In the genomic region with DNA sequence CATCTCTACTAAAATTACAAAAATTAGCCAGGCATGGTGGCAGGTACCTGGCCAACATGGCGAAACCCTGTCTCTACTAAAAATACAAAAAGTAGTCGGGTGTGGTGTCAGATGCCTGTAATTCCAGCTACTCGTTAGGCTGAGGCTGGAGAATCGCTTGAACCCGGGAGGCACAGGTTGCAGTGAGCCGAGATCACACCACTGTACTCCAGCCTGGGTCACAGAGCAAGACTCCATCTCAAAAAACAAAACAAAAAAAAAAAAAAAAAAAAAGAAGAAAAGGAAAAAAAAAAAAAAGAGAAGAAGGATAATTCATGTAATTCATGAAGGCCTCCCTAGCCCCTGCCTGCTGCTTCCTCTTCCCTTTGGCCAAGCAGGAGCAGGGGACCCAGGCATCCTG, we compare ENCODE assay signal across 13 cellular contexts. TPM values are rescaled to one million over a fixed set of nuclear protein-coding genes. Genes with fewer than 3 reads are reported as not detected.
DNase-seq lines count a peak whose midpoint lies in the region; ATAC-seq, FAIRE-seq and TF ChIP-seq lines count a peak whose summit lies in the region.
"Not testable (repeated sequence)": the region's sequence is repeated elsewhere in the genome, so short reads cannot be mapped to it uniquely, and the experiment has no call there.
"Had no signal": no experiment of that assay in that cellular context is flagged by ENCODE, and none has a peak within 500 bp of the region (broad histone marks: within the 10 kb centered on the region; RNA-seq: fewer than 3 reads in every experiment).

No MANE protein-coding gene starts in this region.

- DNase-seq in activated CD4-positive, alpha-beta T cell treated with anti-CD3 and anti-CD28 coated beads, Interleukin-2, amount 10 ng/mL, durations not matched to agents 24 days and 14 days = peak; percentile 29
- DNase-seq in cardiac septum (ENCODE audit: low spot score) (peak; percentile 46), kidney (peak; percentile 22), posterior vena cava (ENCODE audit: low spot score) (peak; percentile 51), testis (peak; percentile 12), upper lobe of right lung (peak; percentile 58)

- FAIRE-seq in kidney (lab: Jason Lieb, UNC) = not testable (repeated sequence)

- not testable (repeated sequence) for H3K4me3 Mint-ChIP-seq in activated CD4-positive, alpha-beta T cell treated with anti-CD3 and anti-CD28 coated beads, Interleukin-2, amount 10 ng/mL, durations not matched to agents 24 days and 14 days

- not testable (repeated sequence) for ATAC-seq in upper lobe of right lung

- not testable (repeated sequence) for H3K9me3 ChIP-seq in kidney (ENCODE audit: control insufficient read depth in 1 of 2, low read length in 2 of 2); testis; upper lobe of right lung

- not testable (repeated sequence) for H3K27ac ChIP-seq in kidney (ENCODE audit: low read depth in 2 of 2, low read length in 2 of 2); testis; upper lobe of right lung

- not testable (repeated sequence) for H3K27ac Mint-ChIP-seq in activated CD4-positive, alpha-beta T cell treated with anti-CD3 and anti-CD28 coated beads, Interleukin-2, amount 10 ng/mL, durations not matched to agents 24 days and 14 days

- not testable (repeated sequence) for H3K4me3 ChIP-seq in kidney (ENCODE audit: low read length in 2 of 2); testis; upper lobe of right lung

- intact Hi-C loops in activated CD4-positive, alpha-beta T cell treated with anti-CD3 and anti-CD28 coated beads, Interleukin-2, amount 10 ng/mL, durations not matched to agents 24 days and 14 days (cut with micrococcal nuclease); cardiac septum (cut with DNase I); kidney (cut with DNase I); posterior vena cava (cut with DNase I); testis (cut with DNase I; ENCODE audit: low total_unique reads); upper lobe of right lung (cut with DNase I): not testable (repeated sequence)

- H3K27me3 ChIP-seq in testis, upper lobe of right lung: not testable (repeated sequence)

- not testable (repeated sequence) for TF ChIP-seq POLR2A in testis (IDR thresholded peaks at IDR 0.05)

- not testable (repeated sequence) for TF ChIP-seq CTCF in kidney (IDR thresholded peaks at IDR 0.05; ENCODE audit: borderline replicate concordance, extremely low read depth, insufficient read depth); testis (IDR thresholded peaks at IDR 0.05); upper lobe of right lung (IDR thresholded peaks at IDR 0.05)

- not testable (repeated sequence) for H3K9ac ChIP-seq in kidney (ENCODE audit: low read length in 2 of 2)

- H3K4me1 Mint-ChIP-seq in activated CD4-positive, alpha-beta T cell treated with anti-CD3 and anti-CD28 coated beads, Interleukin-2, amount 10 ng/mL, durations not matched to agents 24 days and 14 days = not testable (repeated sequence)

- H3K36me3 Mint-ChIP-seq in activated CD4-positive, alpha-beta T cell treated with anti-CD3 and anti-CD28 coated beads, Interleukin-2, amount 10 ng/mL, durations not matched to agents 24 days and 14 days (ENCODE audit: low read depth) = not testable (repeated sequence)

- not testable (repeated sequence) for H3K4me1 ChIP-seq in kidney (ENCODE audit: control insufficient read depth in 1 of 2, insufficient read depth in 1 of 2, low read depth in 1 of 2, low read length in 2 of 2); testis; upper lobe of right lung

- not testable (repeated sequence) for H3K27me3 Mint-ChIP-seq in activated CD4-positive, alpha-beta T cell treated with anti-CD3 and anti-CD28 coated beads, Interleukin-2, amount 10 ng/mL, durations not matched to agents 24 days and 14 days

- H3K9me3 Mint-ChIP-seq in activated CD4-positive, alpha-beta T cell treated with anti-CD3 and anti-CD28 coated beads, Interleukin-2, amount 10 ng/mL, durations not matched to agents 24 days and 14 days = not testable (repeated sequence)

- not testable (repeated sequence) for H3K36me3 ChIP-seq in kidney (ENCODE audit: control insufficient read depth in 1 of 2, insufficient read depth in 2 of 2, low read length in 2 of 2); testis (ENCODE audit: low read depth, missing control alignments); upper lobe of right lung

- 91 to 98% methylated on average over 5 of the region's 6 CpGs for WGBS in testis, 2 donors

RNA-seq across cellular contexts. Expression of a gene that starts 2.9 kb away (rescaled TPM):
- total RNA-seq in activated CD4-positive, alpha-beta T cell treated with anti-CD3 and anti-CD28 coated beads, Interleukin-2, amount 10 ng/mL, durations not matched to agents 24 days and 14 days = 14.1 and 19.2 TPM in 2 replicates
- total RNA-seq in cardiac septum (7.7 TPM), kidney (21.6 TPM), posterior vena cava (10 to 100 TPM in 1 of 2 donors, 1 to 10 TPM in 1; 9.8 to 13.7 TPM), testis (10 to 100 TPM in 1 of 2 donors, 1 to 10 TPM in 1; 5.6 to 10.5 TPM), upper lobe of right lung (19.3 TPM)
- polyA plus RNA-seq in kidney (ENCODE audit: insufficient read depth, low read depth, low replicate concordance) (6.8 TPM), testis (ENCODE audit: insufficient read depth, low read depth, low replicate concordance) (4.4 TPM)
- total RNA-seq: G401 had no signal

RNA-seq across cellular contexts. Expression of a gene that starts 10.4 kb away (rescaled TPM):
- total RNA-seq in activated CD4-positive, alpha-beta T cell treated with anti-CD3 and anti-CD28 coated beads, Interleukin-2, amount 10 ng/mL, durations not matched to agents 24 days and 14 days = 0.19 TPM in 1 of 2 replicates, not detected in the other
- total RNA-seq in cardiac septum (not detected), kidney (0.50 TPM), posterior vena cava (not detected), testis (10 to 100 TPM in 1 of 2 donors, 1 to 10 TPM in 1; 5.4 to 15.6 TPM), upper lobe of right lung (not detected)
- polyA plus RNA-seq in kidney (ENCODE audit: insufficient read depth, low read depth, low replicate concordance) (not detected), testis (ENCODE audit: insufficient read depth, low read depth, low replicate concordance) (19.5 TPM)
- total RNA-seq: A673; CD8-positive, alpha-beta memory T cell; Daoy; G401; GM12878 had no signal
- polyA plus RNA-seq: AG04450, CD14-positive monocyte had no signal

RNA-seq across cellular contexts. Expression of a gene that starts 23.0 kb away (rescaled TPM):
- total RNA-seq in activated CD4-positive, alpha-beta T cell treated with anti-CD3 and anti-CD28 coated beads, Interleukin-2, amount 10 ng/mL, durations not matched to agents 24 days and 14 days = 27.1 and 28.6 TPM in 2 replicates
- total RNA-seq in cardiac septum (6.3 TPM), kidney (22.5 TPM), posterior vena cava (10 to 100 TPM; 12.1 to 17.6 TPM), testis (10 to 100 TPM; 11.5 to 15.7 TPM), upper lobe of right lung (30.0 TPM)
- polyA plus RNA-seq in kidney (ENCODE audit: insufficient read depth, low read depth, low replicate concordance) (24.0 TPM), testis (ENCODE audit: insufficient read depth, low read depth, low replicate concordance) (18.5 TPM)
- total RNA-seq: Daoy had no signal

RNA-seq across cellular contexts. Expression of a gene that starts 31.8 kb away (rescaled TPM):
- 49.3 and 50.9 TPM in 2 replicates for total RNA-seq in activated CD4-positive, alpha-beta T cell treated with anti-CD3 and anti-CD28 coated beads, Interleukin-2, amount 10 ng/mL, durations not matched to agents 24 days and 14 days
- total RNA-seq in cardiac septum = 18.9 TPM
- total RNA-seq in kidney = 48.0 TPM
- 70.8 TPM for polyA plus RNA-seq in kidney (ENCODE audit: insufficient read depth, low read depth, low replicate concordance)
- total RNA-seq in posterior vena cava = 10 to 100 TPM; 21.9 to 32.0 TPM
- total RNA-seq in testis = 10 to 100 TPM; 31.3 to 45.5 TPM
- 66.4 TPM for polyA plus RNA-seq in testis (ENCODE audit: insufficient read depth, low read depth, low replicate concordance)
- 36.7 TPM for total RNA-seq in upper lobe of right lung
